Comparison of ENCODE assay signal across 12 cellular contexts in the genomic region with DNA sequence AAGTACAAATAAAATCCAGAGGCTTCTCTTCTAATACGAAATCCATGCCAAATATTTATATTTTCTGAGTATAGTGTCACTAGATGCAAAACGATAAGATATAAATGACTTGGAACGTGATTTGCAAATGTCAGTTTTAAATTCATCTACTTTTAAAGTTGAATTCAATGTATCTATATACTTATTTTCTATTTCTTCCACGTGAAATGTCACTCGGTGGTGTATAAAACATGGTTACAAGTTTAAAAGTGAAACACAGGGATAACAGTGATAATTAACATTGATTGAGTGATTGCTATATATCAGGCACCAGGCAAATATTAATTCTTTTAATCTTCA.
"Had no signal": no experiment of that assay in that cellular context is flagged by ENCODE, and none has a peak within 500 bp of the region (broad histone marks: within the 10 kb centered on the region; RNA-seq: fewer than 3 reads in every experiment).

No MANE protein-coding gene starts in this region.

- H3K4me1 ChIP-seq: esophagus muscularis mucosa, neural progenitor cell, testis had no signal

- H3K4me2 ChIP-seq: neural progenitor cell had no signal

- H3K27ac ChIP-seq: coronary artery, esophagus muscularis mucosa, neural progenitor cell, right lobe of liver, skin epidermis, testis, WERI-Rb-1 had no signal

- H3K4me3 ChIP-seq: coronary artery, esophagus muscularis mucosa, neural progenitor cell, right lobe of liver, skin epidermis, testis had no signal

- DNase-seq: activated CD4-positive, CD25-positive, alpha-beta regulatory T cell treated with anti-CD3 and anti-CD28 coated beads, Interleukin-2, amount 50 U/mL, for 72 hours; activated CD8-positive, alpha-beta memory T cell treated with anti-CD3 and anti-CD28 coated beads, Interleukin-2, amount 50 U/mL, for 48 hours; activated naive CD4-positive, alpha-beta T cell; activated naive CD8-positive, alpha-beta T cell treated with anti-CD3 and anti-CD28 coated beads, Interleukin-2, amount 10 ng/mL, durations not matched to agents 7 days and 5 days; activated T-cell treated with anti-CD3 and anti-CD28 coated beads, Interleukin-2, amount 50 U/mL, for 4 hours; right lobe of liver had no signal

- H3K9ac ChIP-seq: neural progenitor cell had no signal

- H3K9me3 ChIP-seq: esophagus muscularis mucosa, right lobe of liver, testis had no signal

- H3K36me3 ChIP-seq: esophagus muscularis mucosa, neural progenitor cell, right lobe of liver, WERI-Rb-1 had no signal

- H3K27me3 ChIP-seq: neural progenitor cell, right lobe of liver, testis had no signal
